Comparison of ENCODE assay signal across 8 cellular contexts in the genomic region with DNA sequence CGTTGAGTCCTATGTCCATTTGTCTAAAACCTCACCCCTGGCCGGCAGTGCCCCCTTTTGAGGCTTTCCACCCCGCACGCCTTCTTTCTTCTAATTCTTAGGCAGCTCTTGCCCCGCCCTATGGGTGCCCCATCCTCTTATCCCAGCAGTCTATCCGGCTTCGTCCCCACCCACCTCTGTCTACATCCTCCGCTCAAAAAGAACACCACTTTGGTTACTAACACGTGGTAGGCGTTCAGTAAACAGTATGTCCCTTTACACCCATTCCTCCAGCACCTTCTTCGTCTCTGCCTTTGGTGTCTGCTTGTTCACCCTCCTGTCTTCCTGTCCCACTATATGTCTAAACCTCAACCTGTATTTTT. TPM values are rescaled to one million over a fixed set of nuclear protein-coding genes. Genes with fewer than 3 reads are reported as not detected.
DNase-seq lines count a peak whose midpoint lies in the region; ATAC-seq, FAIRE-seq and TF ChIP-seq lines count a peak whose summit lies in the region.

No MANE protein-coding gene starts in this region.

- H3K9me3 Mint-ChIP-seq in T-cell, result no peaks in the 10 kb centered on the region

- no peaks in the 10 kb centered on the region for H4K20me1 ChIP-seq in GM23248 (ENCODE audit: insufficient read depth)

- no peaks in the 10 kb centered on the region for H3K27me3 ChIP-seq in GM23248 (replicated peaks; ENCODE audit: insufficient read depth)
- H3K27me3 ChIP-seq in foreskin keratinocyte, result no peaks in the 10 kb centered on the region
- H3K27me3 ChIP-seq in gastrocnemius medialis, result no peaks in the 10 kb centered on the region

- H3K4me1 ChIP-seq in GM23248 (ENCODE audit: insufficient read depth) (peaks cover 3% of the 10 kb centered on the region; the same call in 1 of the 2 replicates), foreskin keratinocyte (no peaks in the 10 kb centered on the region), gastrocnemius medialis (peaks cover 0 to 4% of the 10 kb centered on the region in 2 donors)

- H2AFZ ChIP-seq in GM23248, result peak overlapping the region; percentile 83

- WGBS in GM23248 (ENCODE audit: low coverage in 1 of 2, low lambda C conversion rate in 2 of 2, missing lambda C conversion rate in 2 of 2), 2 experiments, result 10 to 15% methylated on average over 9 to 11 of the region's 11 CpGs

- in situ Hi-C loops in GM23248 (cut with MboI) (no loop called here), gastrocnemius medialis (cut with MboI; ENCODE audit: low sequenced_read_pairs in 4 of 4) (no loop called here)

- no peaks in the 10 kb centered on the region for H3F3A ChIP-seq in GM23248 (ENCODE audit: insufficient read depth)

- TF ChIP-seq POLR2A in gastrocnemius medialis (IDR thresholded peaks at IDR 0.05), result no peak

- CTCF ChIA-PET in T-cell (lab: Charles Lee), result no interaction called here

- H3K4me3 ChIP-seq in GM23248 (peak overlapping the region; percentile 63), gastrocnemius medialis (peak overlapping the region; percentile 39 to 47 (median 43))

- DNase-seq in GM23248, result peak; percentile 22
- no peak for DNase-seq in T-cell
- DNase-seq in foreskin keratinocyte, result no peak
- DNase-seq in gastrocnemius medialis, result no peak
- DNase-seq in GM19239 (ENCODE audit: insufficient read length, low spot score), result no peak
- no peak for DNase-seq in D721Med (ENCODE audit: insufficient read length, low spot score)
- DNase-seq in NCI-H345 (lab: John Stamatoyannopoulos, UW), result no peak

- H3K9me2 ChIP-seq in GM23248 (ENCODE audit: insufficient read depth), result no peaks in the 10 kb centered on the region

- peaks cover 24 to 34% of the 10 kb centered on the region in 2 donors for H3K27me3 Mint-ChIP-seq in T-cell

- H3K79me2 ChIP-seq in GM23248 (ENCODE audit: insufficient read depth), result no peaks in the 10 kb centered on the region

- FAIRE-seq in GM19239 (lab: Jason Lieb, UNC) (no peak), D721Med (lab: Jason Lieb, UNC) (no peak)

- no peak overlapping the region for H3K27ac ChIP-seq in GM23248
- no peak overlapping the region for H3K27ac ChIP-seq in foreskin keratinocyte
- H3K27ac ChIP-seq in gastrocnemius medialis, result peak overlapping the region; percentile 16 to 69 (median 60)

- no peaks in the 10 kb centered on the region for H3K9me3 ChIP-seq in GM23248 (ENCODE audit: low read depth)
- no peaks in the 10 kb centered on the region for H3K9me3 ChIP-seq in gastrocnemius medialis

- no peaks in the 10 kb centered on the region for H3K36me3 Mint-ChIP-seq in T-cell

- no peaks in the 10 kb centered on the region for H3K36me3 ChIP-seq in GM23248 (ENCODE audit: low read depth)
- H3K36me3 ChIP-seq in gastrocnemius medialis, result no peaks in the 10 kb centered on the region

- H3K4me1 Mint-ChIP-seq in T-cell, result peaks cover 8 to 15% (median 12%) of the 10 kb centered on the region in 3 donors

- H3K4me2 ChIP-seq in GM23248 (ENCODE audit: unreplicated experiment), result peak overlapping the region; percentile 53

- H3K9ac ChIP-seq in GM23248, result peak overlapping the region; percentile 42; the same call in 1 of the 2 replicates

- no peak for TF ChIP-seq CTCF in foreskin keratinocyte (conservative IDR thresholded peaks at IDR 0.05)
- TF ChIP-seq CTCF in gastrocnemius medialis (IDR thresholded peaks at IDR 0.05 in 4 of 5, conservative IDR thresholded peaks at IDR 0.05 in 1 of 5), result no peak
- TF ChIP-seq CTCF in D721Med (IDR thresholded peaks at IDR 0.05; ENCODE audit: insufficient read depth, missing control alignments), result no peak

- peak in 3 of 4 experiments; percentile 43 to 68 (median 45) for ATAC-seq in T-cell (replicated peaks in 1 of 4)
- peak; percentile 39 for ATAC-seq in foreskin keratinocyte
- ATAC-seq in gastrocnemius medialis, result peak; percentile 56 to 69
- ATAC-seq in HG02610 (IDR thresholded peaks at IDR 0.05; ENCODE audit: unreplicated experiment), result no peak

- POLR2A ChIA-PET in T-cell (lab: Charles Lee), result no interaction called here

- peak overlapping the region in 1 of 2 donors; percentile 12 for H3K27ac Mint-ChIP-seq in T-cell

- H3K4me3 Mint-ChIP-seq in T-cell, result peak overlapping the region; percentile 29 to 65 (median 49)

- intact Hi-C loops in gastrocnemius medialis (cut with DNase I; ENCODE audit: low total_unique reads), result no loop called here

RNA-seq across cellular contexts. Expression of a gene that starts 39.2 kb away (rescaled TPM):
- 2.4 and 4.9 TPM in 2 replicates for total RNA-seq in GM23248 (2014; rRNA removed; shearing (Covaris generic))
- 0.53 and 0.69 TPM in 2 replicates for polyA plus RNA-seq in GM23248 (2016; fragmentation: Nextera tagmentation; extraction: Ambion mirVana)
- under 1 TPM; 0.13 to 0.64 (median 0.25) TPM for total RNA-seq in T-cell
- 0.11 and 0.20 TPM in 2 replicates for total RNA-seq in foreskin keratinocyte
- polyA plus RNA-seq in foreskin keratinocyte, result 0.10 and 0.12 TPM in 2 replicates
- total RNA-seq in gastrocnemius medialis, result 1 to 10 TPM; 6.6 to 9.4 (median 9.1) TPM

Comparison
In these comparisons a context has a peak if more than half of its experiments do, and no peak if none do; other contexts are left out.
1. H3K27ac ChIP-seq: peak in gastrocnemius medialis (4 of 4); none in GM23248 (single experiment) and foreskin keratinocyte (single experiment).